Comparison of ENCODE assay signal across 18 cellular contexts in genomic region chr1:45833361-45833760, GRCh38. TPM values are rescaled to one million over a fixed set of nuclear protein-coding genes. Genes with fewer than 3 reads are reported as not detected.
DNase-seq lines count a peak whose midpoint lies in the region; ATAC-seq, FAIRE-seq and TF ChIP-seq lines count a peak whose summit lies in the region.
"Had no signal": no experiment of that assay in that cellular context is flagged by ENCODE, and none has a peak within 500 bp of the region (broad histone marks: within the 10 kb centered on the region; RNA-seq: fewer than 3 reads in every experiment).

No MANE protein-coding gene starts in this region.

- H3K4me2 ChIP-seq in A549 (peak overlapping the region; percentile 26), IMR-90 (ENCODE audit: low read depth, low read length) (no peak overlapping the region)
- H3K4me2 ChIP-seq: BLaER1 treated with 17β-estradiol and CSF1 and Interleukin-3, amounts not matched to agents 10 nM and 100 nM had no signal

- no peak overlapping the region for H3K23ac ChIP-seq in IMR-90 (ENCODE audit: low read depth, low read length)

- H3K4me1 ChIP-seq in A549 (peaks cover 21% of the 10 kb centered on the region; the same call in 2 of the 3 replicates), IMR-90 (ENCODE audit: control insufficient read depth, insufficient read depth, low read length) (no peaks in the 10 kb centered on the region)
- H3K4me1 ChIP-seq: BLaER1 treated with 17β-estradiol and CSF1 and Interleukin-3, amounts not matched to agents 10 nM and 100 nM had no signal

- TF ChIP-seq RAD21 in A549 (conservative IDR thresholded peaks at IDR 0.05 in 1 of 2, IDR thresholded peaks at IDR 0.05 in 1 of 2) = no peak
- no peak for TF ChIP-seq RAD21 in IMR-90 (IDR thresholded peaks at IDR 0.05; ENCODE audit: low read length)

- dilution Hi-C loops in IMR-90 (cut with HindIII; ENCODE audit: low sequenced_read_pairs, unreplicated experiment) = no loop called here

- H2BK15ac ChIP-seq in IMR-90 (ENCODE audit: low read depth, low read length) = no peak overlapping the region

- H2AK9ac ChIP-seq in IMR-90 (replicated peaks; ENCODE audit: low read depth, low read length, poor library complexity) = no peak overlapping the region

- H2AFZ ChIP-seq in IMR-90 (replicated peaks; ENCODE audit: low read length, poor library complexity) = no peak overlapping the region

- POLR2A ChIA-PET in A549 (lab: Yijun Ruan, JAX) = no interaction called here
- POLR2A ChIA-PET in IMR-90 (lab: Charles Lee; ENCODE audit: unreplicated experiment) = no interaction called here

- H3K14ac ChIP-seq in IMR-90 (replicated peaks; ENCODE audit: low read depth, low read length) = no peak overlapping the region

- intact Hi-C loops in IMR-90 (cut with micrococcal nuclease) = no loop called here

- no peak overlapping the region for H4K5ac ChIP-seq in IMR-90 (ENCODE audit: low read depth, low read length)

- no peak overlapping the region for H3K9ac ChIP-seq in IMR-90 (ENCODE audit: low read depth, low read length)
- H3K9ac ChIP-seq: BLaER1 treated with 17β-estradiol and CSF1 and Interleukin-3, amounts not matched to agents 10 nM and 100 nM had no signal

- no peak overlapping the region for H3K27ac ChIP-seq in A549
- no peak overlapping the region for H3K27ac ChIP-seq in IMR-90 (ENCODE audit: insufficient read depth, low read length)
- H3K27ac ChIP-seq in VCaP = peak overlapping the region; percentile 77
- H3K27ac ChIP-seq: 22Rv1; BLaER1 treated with 17β-estradiol and CSF1 and Interleukin-3, amounts not matched to agents 10 nM and 100 nM had no signal

- TF ChIP-seq EP300 in A549 (IDR thresholded peaks at IDR 0.05) = no peak

- FAIRE-seq in A549 (lab: Jason Lieb, UNC) = no peak
- FAIRE-seq: GM12878, GM19239 had no signal

- BruUV-seq in IMR-90 (replicated peaks; lab: Mats Ljungman, UMichigan) = no TSS peak

- whole genome bisulfite sequencing in A549 (ENCODE audit: missing lambda C conversion rate) = 26% methylated on average over 2 of the region's 2 CpGs
- WGBS in IMR-90 (ENCODE audit: extremely low coverage in 2 of 2, insufficient read length in 1 of 2), 2 experiments = no CpG with 5 or more reads among the region's 2 CpGs

- no peak overlapping the region for H3K4ac ChIP-seq in IMR-90 (ENCODE audit: low read depth, low read length)

- no peak overlapping the region for H2BK120ac ChIP-seq in IMR-90 (ENCODE audit: low read depth, low read length)

- no peaks in the 10 kb centered on the region for H3K9me1 ChIP-seq in IMR-90 (ENCODE audit: insufficient read depth, low read length)

- H3K56ac ChIP-seq in IMR-90 (ENCODE audit: extremely low read depth, insufficient read depth, low read length) = no peak overlapping the region

- no peak for TF ChIP-seq CTCF in A549 (IDR thresholded peaks at IDR 0.05)
- TF ChIP-seq CTCF in IMR-90 (conservative IDR thresholded peaks at IDR 0.05; ENCODE audit: low read depth, low read length) = no peak
- TF ChIP-seq CTCF in VCaP (conservative IDR thresholded peaks at IDR 0.05) = no peak
- TF ChIP-seq CTCF in choroid plexus epithelial cell (conservative IDR thresholded peaks at IDR 0.05; ENCODE audit: low read depth, low read length) = no peak

- H2AK5ac ChIP-seq in IMR-90 (ENCODE audit: low read depth, low read length) = no peak overlapping the region

- no peaks in the 10 kb centered on the region for H3K27me3 ChIP-seq in IMR-90 (ENCODE audit: control insufficient read depth, insufficient read depth, low read length)
- H3K27me3 ChIP-seq: BLaER1 treated with 17β-estradiol and CSF1 and Interleukin-3, amounts not matched to agents 10 nM and 100 nM had no signal

- H3K18ac ChIP-seq in IMR-90 (ENCODE audit: low read depth, low read length) = no peak overlapping the region

- H3K9me3 ChIP-seq in A549 (no peaks in the 10 kb centered on the region), IMR-90 (ENCODE audit: control insufficient read depth, insufficient read depth, low read length) (no peaks in the 10 kb centered on the region)
- H3K9me3 ChIP-seq: BLaER1 treated with 17β-estradiol and CSF1 and Interleukin-3, amounts not matched to agents 10 nM and 100 nM had no signal

- peak in 1 of 2 experiments; percentile 13 for DNase-seq in A549 (ENCODE audit: low read depth in 1 of 2, low spot score in 1 of 2)
- peak; percentile 41 for DNase-seq in IMR-90
- DNase-seq in choroid plexus epithelial cell (ENCODE audit: low read depth) = peak; percentile 19
- no peak for DNase-seq in NOMO-1 treated with DMSO at 0.1 percent for 48 hours (lab: John Stamatoyannopoulos, UW; ENCODE audit: unreplicated experiment)
- DNase-seq: Calu3; CD8-positive, alpha-beta T cell; DMS79 treated with DMSO at 0.1 percent for 48 hours; EL; GOT3; H9 had no signal

- H3K4me3 ChIP-seq in A549 = no peak overlapping the region
- H3K4me3 ChIP-seq in IMR-90 (ENCODE audit: insufficient read depth, low read depth, low read length) = no peak overlapping the region
- no peak overlapping the region for H3K4me3 ChIP-seq in choroid plexus epithelial cell (ENCODE audit: low read depth, low read length)
- H3K4me3 ChIP-seq: BLaER1 treated with 17β-estradiol and CSF1 and Interleukin-3, amounts not matched to agents 10 nM and 100 nM; GM12878 had no signal

- H4K91ac ChIP-seq in IMR-90 (ENCODE audit: insufficient read depth, low read depth, low read length) = no peak overlapping the region

- peaks cover 5% of the 10 kb centered on the region for H3K36me3 ChIP-seq in IMR-90 (ENCODE audit: control insufficient read depth, insufficient read depth, low read length)

- H4K8ac ChIP-seq in IMR-90 (ENCODE audit: low read depth in 2 of 2, low read length in 2 of 2) = no peak overlapping the region

- TF ChIP-seq POLR2A in A549 (IDR thresholded peaks at IDR 0.05; ENCODE audit: low read length) (no peak), IMR-90 (IDR thresholded peaks at IDR 0.05; ENCODE audit: low read depth, low read length) (no peak)

- H4K20me1 ChIP-seq in IMR-90 (ENCODE audit: insufficient read depth, low read length) = no peaks in the 10 kb centered on the region
- H4K20me1 ChIP-seq: BLaER1 treated with 17β-estradiol and CSF1 and Interleukin-3, amounts not matched to agents 10 nM and 100 nM had no signal

- ATAC-seq in A549 (no peak), IMR-90 (ENCODE audit: low read depth) (peak; percentile 37), HG03520 (IDR thresholded peaks at IDR 0.05; ENCODE audit: unreplicated experiment) (no peak), GM21526 (IDR thresholded peaks at IDR 0.05; ENCODE audit: low FRiP score, unreplicated experiment) (no peak), HG03342 (IDR thresholded peaks at IDR 0.05; ENCODE audit: unreplicated experiment) (no peak)
- ATAC-seq: CD8-positive, alpha-beta T cell; GM12878 had no signal

- in situ Hi-C loops in IMR-90 (cut with MboI; ENCODE audit: low sequenced_read_pairs) = no loop called here

- CTCF ChIA-PET in A549 (lab: Yijun Ruan, JAX) (no interaction called here), IMR-90 (lab: Yijun Ruan, JAX) (interaction anchor here (0.6 kb wide), 1 partner anchor 193 kb away, joined by 3 read pairs; no protein-coding TSS in a partner anchor)

- no peak overlapping the region for H2BK5ac ChIP-seq in IMR-90 (ENCODE audit: low read depth, low read length, poor library complexity, severe bottlenecking)

- H3K79me1 ChIP-seq in IMR-90 (ENCODE audit: low read depth in 1 of 2, low read length in 2 of 2) = peaks cover 0 to 16% of the 10 kb centered on the region in 2 experiments

- no peak overlapping the region for H2BK20ac ChIP-seq in IMR-90 (ENCODE audit: low read depth, low read length)

TF ChIP-seq in A549, 52 proteins besides CTCF, POLR2A, EP300 and RAD21:
- TF ChIP-seq MAFK (IDR thresholded peaks at IDR 0.05; ENCODE audit: partially characterized antibody) = peak; percentile 77
- peak; percentile 38 for TF ChIP-seq NFE2L2 (conservative IDR thresholded peaks at IDR 0.05; ENCODE audit: low read length)
- TF ChIP-seq HOXB13 (CRISPR knock-in tag; IDR thresholded peaks at IDR 0.05; ENCODE audit: low read depth) = no peak

TF ChIP-seq in IMR-90, 13 proteins besides CTCF, POLR2A, EP300 and RAD21:
- TF ChIP-seq MAFK (IDR thresholded peaks at IDR 0.05; ENCODE audit: low read depth, low read length) = peak; percentile 50; the same call in 1 of the 2 replicates
- TF ChIP-seq SMC3 (IDR thresholded peaks at IDR 0.05; ENCODE audit: low read depth, low read length) = no peak
- TF ChIP-seq NFE2L2 (IDR thresholded peaks at IDR 0.05; ENCODE audit: low read depth, low read length) = peak; percentile 69

RNA-seq across cellular contexts. Expression of gene MAST2, which starts 29.9 kb away (rescaled TPM):
- polyA plus RNA-seq in A549 (2011; rRNA removed) (19.3 and 23.6 TPM in 2 replicates), A549 (2017; fragmentation: RNase III; extraction: RNeasy Plus Mini Kit Qiagen cat#74134 plus additional on column Dnase treatment) (16.8 to 20.5 TPM (median 18.5 TPM) in 3 replicates), IMR-90 (2012; rRNA removed) (41.0 and 44.0 TPM in 2 replicates)
- 17.6 and 22.3 TPM in 2 replicates for polyA plus RNA-seq in A549 (2012; cell fraction: cytosol; rRNA removed)
- polyA plus RNA-seq in A549 (2012; cell fraction: nucleus; rRNA removed) = 45.5 and 52.9 TPM in 2 replicates
- polyA minus RNA-seq in A549 (2011; rRNA and poly(A)+ RNA removed) = 55.6 and 60.9 TPM in 2 replicates
- 12.5 and 14.2 TPM in 2 replicates for total RNA-seq in IMR-90 (2012; rRNA removed)
- polyA plus RNA-seq in IMR-90 (2012; cell fraction: cytosol; rRNA removed) = 14.5 and 18.4 TPM in 2 replicates
- polyA plus RNA-seq in IMR-90 (2012; cell fraction: nucleus; rRNA removed; ENCODE audit: low replicate concordance) = 287 and 303 TPM in 2 replicates
